18 cellular contexts compared by ENCODE assay signal in genomic region chr1:242205622-242206489, GRCh38.
DNase-seq lines count a peak whose midpoint lies in the region; ATAC-seq, FAIRE-seq and TF ChIP-seq lines count a peak whose summit lies in the region.
"Had no signal": no experiment of that assay in that cellular context is flagged by ENCODE, and none has a peak within 500 bp of the region (broad histone marks: within the 10 kb centered on the region; RNA-seq: fewer than 3 reads in every experiment).

No MANE protein-coding gene starts in this region.

- no peak for TF ChIP-seq POLR2A in HepG2 (IDR thresholded peaks at IDR 0.05; ENCODE audit: insufficient read depth in 1 of 2, low read depth in 2 of 2, low read length in 2 of 2)
- no peak for TF ChIP-seq POLR2A in right lobe of liver (IDR thresholded peaks at IDR 0.05)
- TF ChIP-seq POLR2A in esophagus muscularis mucosa (IDR thresholded peaks at IDR 0.05; ENCODE audit: low read depth) = no peak

- in situ Hi-C loops in HepG2 (cut with HindIII; ENCODE audit: extremely low pct_ligation_motif_present, low pct_unique_long_range_greater_than_20kb) = no loop called here

- H3K4me1 ChIP-seq in HepG2 (ENCODE audit: insufficient read depth, low read length) (peaks cover 3% of the 10 kb centered on the region), right lobe of liver (no peaks in the 10 kb centered on the region), esophagus muscularis mucosa (no peaks in the 10 kb centered on the region)
- H3K4me1 ChIP-seq: SJSA1 had no signal

- TF ChIP-seq EP300 in HepG2 (IDR thresholded peaks at IDR 0.05; ENCODE audit: low read depth in 2 of 2, low read length in 2 of 2) = no peak
- no peak for TF ChIP-seq EP300 in HepG2 (CRISPR knock-in tag; IDR thresholded peaks at IDR 0.05; ENCODE audit: borderline replicate concordance)
- TF ChIP-seq EP300 in esophagus muscularis mucosa (IDR thresholded peaks at IDR 0.05) = no peak

- H3K27ac ChIP-seq in HepG2 (ENCODE audit: extremely low read length, insufficient read depth, low read length) (no peak overlapping the region), right lobe of liver (no peak overlapping the region), esophagus muscularis mucosa (replicated peaks in 1 of 4) (no peak overlapping the region)
- H3K27ac ChIP-seq: SJSA1 had no signal

- H3K9ac ChIP-seq in HepG2 (ENCODE audit: insufficient read depth, low read depth, low read length) = no peak overlapping the region

- H2AFZ ChIP-seq in HepG2 (ENCODE audit: low read length) = no peak overlapping the region

- H4K20me1 ChIP-seq in HepG2 (ENCODE audit: insufficient read depth, low read length) = no peaks in the 10 kb centered on the region

- H3K9me3 Mint-ChIP-seq in type B pancreatic cell = no peaks in the 10 kb centered on the region
- no peaks in the 10 kb centered on the region for H3K9me3 Mint-ChIP-seq in activated T-helper 2 cell treated with anti-CD3 and anti-CD28 coated beads, Interferon-gamma antibody, Interleukin-2, Interleukin-4, amounts not matched to agents 10 μg/mL and 5 μg/mL and 100 μg/mL, durations not matched to agents 14 hours and 24 hours and 36 hours

- H3K36me3 ChIP-seq in HepG2 (replicated peaks in 1 of 2; ENCODE audit: control insufficient read depth in 1 of 2, insufficient read depth in 2 of 2, low read length in 2 of 2) = no peaks in the 10 kb centered on the region
- H3K36me3 ChIP-seq in right lobe of liver = no peaks in the 10 kb centered on the region
- no peaks in the 10 kb centered on the region for H3K36me3 ChIP-seq in esophagus muscularis mucosa
- H3K36me3 ChIP-seq: SJSA1 had no signal

- POLR2A ChIA-PET in HepG2 (lab: Yijun Ruan, JAX) = no interaction called here

- WGBS in HepG2 (ENCODE audit: low lambda C conversion rate) = 28% methylated on average over 7 of the region's 7 CpGs
- WGBS in right lobe of liver (ENCODE audit: insufficient coverage, low coverage, low lambda C conversion rate, missing lambda C conversion rate) = 10% methylated on average over 3 of the region's 7 CpGs
- 62% methylated on average over 7 of the region's 7 CpGs for WGBS in esophagus muscularis mucosa

- peaks cover 21% of the 10 kb centered on the region for H3K4me1 Mint-ChIP-seq in type B pancreatic cell (ENCODE audit: unreplicated experiment)
- no peaks in the 10 kb centered on the region for H3K4me1 Mint-ChIP-seq in activated T-helper 2 cell treated with anti-CD3 and anti-CD28 coated beads, Interferon-gamma antibody, Interleukin-2, Interleukin-4, amounts not matched to agents 10 μg/mL and 5 μg/mL and 100 μg/mL, durations not matched to agents 14 hours and 24 hours and 36 hours (ENCODE audit: low read depth)

- no peak for ATAC-seq in HepG2
- no peak for ATAC-seq in right lobe of liver

- CTCF ChIA-PET in HepG2 (lab: Yijun Ruan, JAX; ENCODE audit: low intra/inter-chr PET ratio, low total read pairs) = no interaction called here

- DNase-seq in HepG2 (ENCODE audit: low spot score) = no peak
- no peak for DNase-seq in right lobe of liver
- DNase-seq in cerebellar cortex (ENCODE audit: low spot score) = peak; percentile 53
- DNase-seq in midbrain (lab: John Stamatoyannopoulos, UW) = peak; percentile 56
- DNase-seq in esophagus muscularis mucosa (ENCODE audit: extremely low spot score) = no peak
- no peak for DNase-seq in type B pancreatic cell (ENCODE audit: extremely low spot score, unreplicated experiment)
- no peak for DNase-seq in DMS114 treated with DMSO at 0.1 percent for 48 hours (lab: John Stamatoyannopoulos, UW; ENCODE audit: unreplicated experiment)
- no peak for DNase-seq in activated T-helper 2 cell treated with anti-CD3 and anti-CD28 coated beads, Interferon-gamma antibody, Interleukin-2, Interleukin-4, amounts not matched to agents 10 μg/mL and 5 μg/mL and 100 μg/mL, durations not matched to agents 14 hours and 24 hours and 36 hours (ENCODE audit: low spot score)
- DNase-seq: activated CD4-positive, alpha-beta T cell treated with anti-CD3 and anti-CD28 coated beads, Interleukin-2, amount 50 U/mL, for 48 hours; COR-L47; effector CD8-positive, alpha-beta T cell; GDM1; HFFc6; islet precursor cell; stimulated activated CD4-positive, alpha-beta T cell treated with anti-CD3 and anti-CD28 coated beads, Interleukin-4, amount 100 ng/mL, for 1 hour had no signal

- no peak overlapping the region for H3K27ac Mint-ChIP-seq in type B pancreatic cell
- H3K27ac Mint-ChIP-seq in activated T-helper 2 cell treated with anti-CD3 and anti-CD28 coated beads, Interferon-gamma antibody, Interleukin-2, Interleukin-4, amounts not matched to agents 10 μg/mL and 5 μg/mL and 100 μg/mL, durations not matched to agents 14 hours and 24 hours and 36 hours = no peak overlapping the region
- H3K27ac Mint-ChIP-seq: HFFc6 had no signal

- BruUV-seq in HepG2 (replicated peaks; lab: Mats Ljungman, UMichigan) = no TSS peak

- no peaks in the 10 kb centered on the region for H3K36me3 Mint-ChIP-seq in type B pancreatic cell
- H3K36me3 Mint-ChIP-seq in activated T-helper 2 cell treated with anti-CD3 and anti-CD28 coated beads, Interferon-gamma antibody, Interleukin-2, Interleukin-4, amounts not matched to agents 10 μg/mL and 5 μg/mL and 100 μg/mL, durations not matched to agents 14 hours and 24 hours and 36 hours (ENCODE audit: low read depth) = no peaks in the 10 kb centered on the region

- no peak for TF ChIP-seq CTCF in HepG2 (CRISPR knock-in tag; IDR thresholded peaks at IDR 0.05)
- TF ChIP-seq CTCF in right lobe of liver (IDR thresholded peaks at IDR 0.05) = no peak
- no peak for TF ChIP-seq CTCF in esophagus muscularis mucosa (IDR thresholded peaks at IDR 0.05)
- TF ChIP-seq CTCF in type B pancreatic cell (conservative IDR thresholded peaks at IDR 0.05) = no peak

- H3K27me3 ChIP-seq in HepG2 (ENCODE audit: control insufficient read depth in 1 of 2, insufficient read depth in 2 of 2, low read length in 2 of 2) (no peaks in the 10 kb centered on the region), right lobe of liver (no peaks in the 10 kb centered on the region), esophagus muscularis mucosa (peaks cover 0 to 16% (median 0%) of the 10 kb centered on the region in 4 donors)
- H3K27me3 ChIP-seq: SJSA1 had no signal

- H3K9me3 ChIP-seq in HepG2 (ENCODE audit: low read length) (no peaks in the 10 kb centered on the region), right lobe of liver (no peaks in the 10 kb centered on the region), esophagus muscularis mucosa (no peaks in the 10 kb centered on the region)
- H3K9me3 ChIP-seq: SJSA1 had no signal

- no peak overlapping the region for H3K4me3 Mint-ChIP-seq in type B pancreatic cell
- H3K4me3 Mint-ChIP-seq in activated T-helper 2 cell treated with anti-CD3 and anti-CD28 coated beads, Interferon-gamma antibody, Interleukin-2, Interleukin-4, amounts not matched to agents 10 μg/mL and 5 μg/mL and 100 μg/mL, durations not matched to agents 14 hours and 24 hours and 36 hours (ENCODE audit: low read depth) = no peak overlapping the region
- H3K4me3 Mint-ChIP-seq: HFFc6 had no signal

- intact Hi-C loops in HepG2 (cut with micrococcal nuclease; ENCODE audit: unreplicated experiment) (no loop called here), right lobe of liver (cut with DNase I) (no loop called here), esophagus muscularis mucosa (cut with DNase I) (no loop called here)
- intact Hi-C loops in activated T-helper 2 cell treated with anti-CD3 and anti-CD28 coated beads, Interferon-gamma antibody, Interleukin-2, Interleukin-4, amounts not matched to agents 10 μg/mL and 5 μg/mL and 100 μg/mL, durations not matched to agents 14 hours and 24 hours and 36 hours (cut with micrococcal nuclease) = no loop called here

- no peaks in the 10 kb centered on the region for H3K79me2 ChIP-seq in HepG2 (ENCODE audit: insufficient read depth, low read length)

- no peak for TF ChIP-seq RAD21 in HepG2 (CRISPR knock-in tag; IDR thresholded peaks at IDR 0.05)

- no peak overlapping the region for H3K4me2 ChIP-seq in HepG2 (ENCODE audit: low read depth, low read length)

- no peak overlapping the region for H3K4me3 ChIP-seq in HepG2 (replicated peaks in 1 of 3; ENCODE audit: insufficient read depth in 1 of 3, low read depth in 2 of 3, low read length in 3 of 3)
- H3K4me3 ChIP-seq in right lobe of liver = no peak overlapping the region
- H3K4me3 ChIP-seq in esophagus muscularis mucosa = no peak overlapping the region
- H3K4me3 ChIP-seq: SJSA1 had no signal

- H3K27me3 Mint-ChIP-seq in type B pancreatic cell = peaks cover 10% of the 10 kb centered on the region
- no peaks in the 10 kb centered on the region for H3K27me3 Mint-ChIP-seq in activated T-helper 2 cell treated with anti-CD3 and anti-CD28 coated beads, Interferon-gamma antibody, Interleukin-2, Interleukin-4, amounts not matched to agents 10 μg/mL and 5 μg/mL and 100 μg/mL, durations not matched to agents 14 hours and 24 hours and 36 hours (ENCODE audit: low read depth)

- FAIRE-seq in HepG2 (lab: Jason Lieb, UNC) = no peak
- FAIRE-seq: A204.1, astrocyte had no signal

TF ChIP-seq in HepG2, 621 proteins besides CTCF, POLR2A, EP300 and RAD21:
- TF ChIP-seq CEBPB (IDR thresholded peaks at IDR 0.05; ENCODE audit: borderline replicate concordance, low read depth, low read length) = peak; percentile 18; the same call in 1 of the 2 replicates
- no peak for TF ChIP-seq ZNF776 (CRISPR knock-in tag; IDR thresholded peaks at IDR 0.05)

Comparison
In these comparisons a context has a peak if more than half of its experiments do, and no peak if none do; other contexts are left out.
1. DNase-seq: peak in cerebellar cortex (single experiment) and midbrain (single experiment); none in HepG2 (single experiment), right lobe of liver (0 of 3), esophagus muscularis mucosa (single experiment), type B pancreatic cell (single experiment), DMS114 treated with DMSO at 0.1 percent for 48 hours (single experiment) and activated T-helper 2 cell treated with anti-CD3 and anti-CD28 coated beads, Interferon-gamma antibody, Interleukin-2, Interleukin-4, amounts not matched to agents 10 μg/mL and 5 μg/mL and 100 μg/mL, durations not matched to agents 14 hours and 24 hours and 36 hours (single experiment).